1 cellular context compared by ENCODE assay signal in the genomic region with DNA sequence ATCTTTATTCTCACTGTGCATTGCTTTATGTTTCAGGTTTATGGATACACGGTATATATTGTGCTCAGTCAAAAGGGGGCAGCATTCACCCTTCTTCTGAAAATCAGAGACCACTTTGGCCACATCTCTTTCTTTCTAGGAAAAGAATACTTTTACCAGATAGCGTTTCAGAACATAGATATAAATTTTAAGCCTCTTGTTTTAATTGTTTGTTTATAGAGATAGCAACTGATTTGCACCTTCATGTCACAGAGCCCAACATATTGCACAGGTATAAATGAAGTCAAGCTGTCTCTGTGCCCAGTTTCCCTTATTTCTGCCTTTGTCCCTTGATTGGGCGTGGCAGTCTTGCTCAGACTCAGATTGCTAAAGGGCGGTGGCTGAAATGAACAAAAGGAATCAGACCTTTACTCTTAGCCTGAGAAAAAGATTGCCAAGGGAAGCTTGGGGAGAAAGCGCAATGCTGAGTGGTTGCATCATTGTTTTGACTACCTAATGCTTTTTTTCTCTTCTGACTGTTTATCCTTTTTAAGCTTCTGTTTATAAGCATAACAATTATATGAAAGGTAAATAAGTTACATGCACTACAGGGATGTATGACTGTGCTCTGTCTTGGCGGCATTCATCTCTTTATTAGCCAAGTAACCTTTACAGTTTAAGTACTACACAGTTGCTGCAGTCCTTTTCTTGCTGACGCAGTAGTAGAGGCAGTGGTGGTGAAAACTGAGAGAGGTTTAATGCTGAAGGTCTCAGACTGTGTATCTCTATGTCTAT.
TF ChIP-seq lines count a peak whose summit lies in the region.

No MANE protein-coding gene starts in this region.

TF ChIP-seq in GM23338, 12 proteins besides CTCF, POLR2A, EP300 and RAD21 (continued from another document):
- TF ChIP-seq ETS1 (IDR thresholded peaks at IDR 0.05) (no peak), POLR2AphosphoS5 (IDR thresholded peaks at IDR 0.05; ENCODE audit: low read depth) (no peak), NANOG (IDR thresholded peaks at IDR 0.05; ENCODE audit: borderline replicate concordance) (no peak)
TF ChIP-seq in GM23338: peak in this region for 0.
